9 cellular contexts compared by ENCODE assay signal in the genomic region with DNA sequence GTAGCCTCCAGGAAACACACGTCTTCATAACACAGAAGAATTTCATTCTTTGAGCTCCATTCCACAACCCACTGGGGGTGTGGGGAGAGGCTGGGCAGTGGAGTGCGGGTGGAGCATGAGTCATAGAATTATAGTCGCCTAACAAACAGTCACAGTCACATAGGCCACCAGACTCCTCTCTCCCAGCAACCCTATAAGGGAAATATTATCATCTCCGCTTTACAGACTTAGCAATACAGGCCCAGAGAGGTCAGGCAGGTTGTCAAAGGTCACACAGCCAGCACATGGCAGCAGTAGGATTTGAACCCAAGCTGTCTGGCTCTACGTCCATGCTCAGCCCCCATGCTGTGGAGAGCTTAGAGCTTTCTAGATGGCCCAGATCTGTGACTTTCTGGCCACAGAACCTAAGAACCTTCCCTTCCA. TPM values are rescaled to one million over a fixed set of nuclear protein-coding genes. Genes with fewer than 3 reads are reported as not detected.
DNase-seq lines count a peak whose midpoint lies in the region; FAIRE-seq and TF ChIP-seq lines count a peak whose summit lies in the region.
"Had no signal": no experiment of that assay in that cellular context is flagged by ENCODE, and none has a peak within 500 bp of the region (broad histone marks: within the 10 kb centered on the region; RNA-seq: fewer than 3 reads in every experiment).

No MANE protein-coding gene starts in this region.

- no peaks in the 10 kb centered on the region for H3K79me1 ChIP-seq in H1 (ENCODE audit: low read depth, low read length)

- H2BK120ac ChIP-seq in H1 (replicated peaks; ENCODE audit: low read depth, low read length): peak overlapping the region; percentile 26

- H3K23me2 ChIP-seq in H1 (ENCODE audit: low read depth, low read length): peaks cover 3% of the 10 kb centered on the region; the same call in 1 of the 2 replicates

- H3K4me1 Mint-ChIP-seq in CD8-positive, alpha-beta memory T cell: peaks cover 6 to 17% (median 12%) of the 10 kb centered on the region in 3 donors
- H3K4me1 Mint-ChIP-seq in CD4-positive, alpha-beta memory T cell: peaks cover 1 to 10% (median 8%) of the 10 kb centered on the region in 4 donors

- WGBS in H1 (ENCODE audit: extremely low coverage in 1 of 2, insufficient coverage in 1 of 2, insufficient read length in 1 of 2, insufficient replicate concordance in 2 of 2, low coverage in 1 of 2, low lambda C conversion rate in 2 of 2, missing lambda C conversion rate in 1 of 2), 2 experiments: 81% methylated on average over 5 of the region's 5 CpGs; no CpG with 5 or more reads in 1 of the 2 experiments

- H3K4me3 Mint-ChIP-seq in CD8-positive, alpha-beta memory T cell: peak overlapping the region in 1 of 7 donors; percentile 40
- no peak overlapping the region for H3K4me3 Mint-ChIP-seq in CD4-positive, alpha-beta memory T cell

- peak overlapping the region; percentile 89 for H2BK20ac ChIP-seq in H1 (ENCODE audit: low read length)

- H3K36me3 ChIP-seq in CD8-positive, alpha-beta memory T cell (ENCODE audit: insufficient read depth, low read length): no peaks in the 10 kb centered on the region
- no peaks in the 10 kb centered on the region for H3K36me3 ChIP-seq in H1 (ENCODE audit: control insufficient read depth in 2 of 4, insufficient read depth in 4 of 4, low read length in 3 of 4)
- no peaks in the 10 kb centered on the region for H3K36me3 ChIP-seq in CD4-positive, alpha-beta memory T cell (ENCODE audit: insufficient read depth, low read length)

- no peak overlapping the region for H4K8ac ChIP-seq in H1 (ENCODE audit: extremely low read depth, insufficient read depth, low read length)

- H3K18ac ChIP-seq in H1 (ENCODE audit: extremely low read depth, low read length): peak overlapping the region; percentile 72

- TF ChIP-seq CTCF in H1 (IDR thresholded peaks at IDR 0.05; ENCODE audit: control extremely low read depth in 1 of 3, insufficient read depth in 1 of 3, low read depth in 1 of 3, low read length in 3 of 3): no peak

- no peaks in the 10 kb centered on the region for H3K79me2 ChIP-seq in H1 (ENCODE audit: control insufficient read depth in 1 of 2, insufficient read depth in 2 of 2, low read length in 2 of 2)

- no peaks in the 10 kb centered on the region for H4K20me1 ChIP-seq in H1 (replicated peaks in 1 of 2; ENCODE audit: control insufficient read depth in 1 of 2, insufficient read depth in 2 of 2, low read length in 2 of 2)

- peak overlapping the region; percentile 41; the same call in 1 of the 2 replicates for H2BK5ac ChIP-seq in H1 (ENCODE audit: low read depth, low read length)

- no peak overlapping the region for H3K4me3 ChIP-seq in CD8-positive, alpha-beta memory T cell (ENCODE audit: low read length)
- no peak overlapping the region for H3K4me3 ChIP-seq in H1 (ENCODE audit: extremely low read depth in 1 of 4, insufficient read depth in 2 of 4, low read depth in 3 of 4, low read length in 4 of 4)
- no peak overlapping the region for H3K4me3 ChIP-seq in CD4-positive, alpha-beta memory T cell (ENCODE audit: low read length in 2 of 2)

- H3K27me3 Mint-ChIP-seq in CD8-positive, alpha-beta memory T cell: no peaks in the 10 kb centered on the region
- H3K27me3 Mint-ChIP-seq in CD4-positive, alpha-beta memory T cell: no peaks in the 10 kb centered on the region

- H3K36me3 Mint-ChIP-seq in CD8-positive, alpha-beta memory T cell: peaks cover 0 to 1% (median 0%) of the 10 kb centered on the region in 3 donors
- no peaks in the 10 kb centered on the region for H3K36me3 Mint-ChIP-seq in CD4-positive, alpha-beta memory T cell

- TF ChIP-seq RAD21 in H1 (IDR thresholded peaks at IDR 0.05 in 1 of 2, conservative IDR thresholded peaks at IDR 0.05 in 1 of 2; ENCODE audit: low read depth in 2 of 2, low read length in 2 of 2): no peak

- intact Hi-C loops in posterior vena cava (cut with DNase I): no loop called here
- intact Hi-C loops in CD4-positive, alpha-beta memory T cell (cut with micrococcal nuclease): no loop called here

- H2BK15ac ChIP-seq in H1 (ENCODE audit: low read length): peak overlapping the region; percentile 88

- no peak overlapping the region for H3K4me2 ChIP-seq in H1 (ENCODE audit: insufficient read depth in 1 of 2, low read depth in 2 of 2, low read length in 2 of 2)

- no peak overlapping the region for H2AFZ ChIP-seq in H1 (ENCODE audit: low read length)

- no peak overlapping the region for H3K23ac ChIP-seq in H1 (ENCODE audit: insufficient read length)

- H3K56ac ChIP-seq in H1 (replicated peaks; ENCODE audit: insufficient read length, low read depth, low read length): no peak overlapping the region

- no peaks in the 10 kb centered on the region for H3K27me3 ChIP-seq in CD8-positive, alpha-beta memory T cell (ENCODE audit: insufficient read depth, low read length, poor library complexity, severe bottlenecking)
- no peaks in the 10 kb centered on the region for H3K27me3 ChIP-seq in H1 (replicated peaks in 1 of 4; ENCODE audit: control insufficient read depth in 3 of 4, extremely low read depth in 1 of 4, insufficient read depth in 3 of 4, low read length in 3 of 4)
- no peaks in the 10 kb centered on the region for H3K27me3 ChIP-seq in CD4-positive, alpha-beta memory T cell (ENCODE audit: insufficient read depth, low read length)

- CTCF ChIA-PET in CD8-positive, alpha-beta memory T cell (lab: Charles Lee): interaction anchor here (0.9 to 2.0 kb wide), 3 partner anchors 44 to 74 kb away, joined by 3 to 4 read pairs (median 4); no protein-coding TSS in a partner anchor
- CTCF ChIA-PET in H1 (lab: Charles Lee; ENCODE audit: partially characterized antibody): interaction anchor here (0.8 to 4.2 kb wide), 10 partner anchors 11 to 647 kb away, joined by 3 to 20 read pairs (median 4); partner anchors contain the start of gene LITAF
- CTCF ChIA-PET in CD4-positive, alpha-beta memory T cell (lab: Charles Lee; ENCODE audit: partially characterized antibody): interaction anchor here (1.0 to 1.5 kb wide), 5 partner anchors 10 to 66 kb away, joined by 3 to 7 read pairs (median 3); partner anchors contain the start of gene LITAF

- POLR2A ChIA-PET in CD8-positive, alpha-beta memory T cell (lab: Charles Lee): no interaction called here
- POLR2A ChIA-PET in H1 (lab: Charles Lee; ENCODE audit: partially characterized antibody): interaction anchor here (0.9 to 4.2 kb wide), 7 partner anchors 8 to 53 kb away, joined by 3 to 24 read pairs (median 4); partner anchors contain the start of gene LITAF
- POLR2A ChIA-PET in CD4-positive, alpha-beta memory T cell (lab: Charles Lee; ENCODE audit: partially characterized antibody): interaction anchor here (0.7 to 1.6 kb wide), 4 partner anchors 10 to 45 kb away, joined by 3 to 8 read pairs (median 4); no protein-coding TSS in a partner anchor

- peaks cover 10% of the 10 kb centered on the region for H3K4me1 ChIP-seq in CD8-positive, alpha-beta memory T cell (ENCODE audit: insufficient read depth, low read length)
- peaks cover 11 to 28% (median 18%) of the 10 kb centered on the region in 4 experiments for H3K4me1 ChIP-seq in H1 (replicated peaks in 1 of 4; ENCODE audit: control insufficient read depth in 3 of 4, insufficient read depth in 4 of 4, low read length in 3 of 4)
- H3K4me1 ChIP-seq in CD4-positive, alpha-beta memory T cell (ENCODE audit: insufficient read depth, low read length): peaks cover 4% of the 10 kb centered on the region

- FAIRE-seq in H1 (lab: Jason Lieb, UNC): no peak
- FAIRE-seq: TTC549 had no signal

- H3K27ac ChIP-seq in CD8-positive, alpha-beta memory T cell (ENCODE audit: low read depth, low read length): no peak overlapping the region
- H3K27ac ChIP-seq in H1 (ENCODE audit: low read depth, low read length): 0 out of 2 replicates have a peak overlapping the region, but pooled peaks have one; percentile 5
- H3K27ac ChIP-seq in CD4-positive, alpha-beta memory T cell (ENCODE audit: low read depth, low read length): no peak overlapping the region

- 0 out of 2 replicates have a peak overlapping the region, but pooled peaks have one; percentile 44 for H2BK12ac ChIP-seq in H1 (ENCODE audit: low read depth, low read length)

- H2AK5ac ChIP-seq in H1 (ENCODE audit: low read depth, low read length): peak overlapping the region; percentile 0; the same call in 1 of the 2 replicates

- H3K27ac Mint-ChIP-seq in CD8-positive, alpha-beta memory T cell: peak overlapping the region in 6 of 8 donors; percentile 5 to 79 (median 71)
- peak overlapping the region in 3 of 7 donors; percentile 46 to 78 (median 57) for H3K27ac Mint-ChIP-seq in CD4-positive, alpha-beta memory T cell

- no peak overlapping the region for H3K9ac ChIP-seq in H1 (replicated peaks in 1 of 4; ENCODE audit: extremely low read depth in 1 of 4, low read depth in 3 of 4, low read length in 3 of 4)

- peak in 1 of 5 donors; percentile 35 for DNase-seq in CD8-positive, alpha-beta memory T cell
- peak; percentile 30 for DNase-seq in NCI-H69 (lab: John Stamatoyannopoulos, UW)
- DNase-seq in H1 (ENCODE audit: low read depth in 1 of 2, low spot score in 2 of 2): no peak
- peak; percentile 76 for DNase-seq in posterior vena cava (ENCODE audit: low spot score)
- DNase-seq in NCI-H2171 treated with DMSO at 0.1 percent for 48 hours (lab: John Stamatoyannopoulos, UW): no peak
- DNase-seq in DMS 273 treated with DMSO at 0.1 percent for 48 hours (lab: John Stamatoyannopoulos, UW): no peak
- DNase-seq in COR-L47 (lab: John Stamatoyannopoulos, UW): no peak
- no peak for DNase-seq in CD4-positive, alpha-beta memory T cell

- H3K9me3 ChIP-seq in CD8-positive, alpha-beta memory T cell (ENCODE audit: low read length): no peaks in the 10 kb centered on the region
- H3K9me3 ChIP-seq in H1 (ENCODE audit: insufficient read depth in 2 of 2, low read depth in 1 of 2, low read length in 1 of 2): no peaks in the 10 kb centered on the region
- no peaks in the 10 kb centered on the region for H3K9me3 ChIP-seq in CD4-positive, alpha-beta memory T cell (ENCODE audit: control insufficient read depth in 1 of 2, low read length in 2 of 2)

- H3K9me3 Mint-ChIP-seq in CD8-positive, alpha-beta memory T cell: no peaks in the 10 kb centered on the region
- H3K9me3 Mint-ChIP-seq in CD4-positive, alpha-beta memory T cell: no peaks in the 10 kb centered on the region

- no peak for TF ChIP-seq POLR2A in H1 (IDR thresholded peaks at IDR 0.05; ENCODE audit: control extremely low read depth in 1 of 2, low read depth in 2 of 2, low read length in 2 of 2)

- no peak overlapping the region for H4K5ac ChIP-seq in H1 (ENCODE audit: insufficient read length, low read depth, low read length)

- no peak overlapping the region for H3K4ac ChIP-seq in H1 (replicated peaks; ENCODE audit: insufficient read length, low read depth, low read length)

- H3K14ac ChIP-seq in H1 (ENCODE audit: insufficient read length): no peak overlapping the region

- H4K91ac ChIP-seq in H1 (replicated peaks; ENCODE audit: insufficient read length, low read length): peak overlapping the region; percentile 63

- no peak for TF ChIP-seq EP300 in H1 (IDR thresholded peaks at IDR 0.05; ENCODE audit: borderline replicate concordance in 1 of 2, low read depth in 2 of 2, low read length in 2 of 2)

RNA-seq across cellular contexts. Expression of gene LITAF, which starts 10.6 kb away (rescaled TPM):
- total RNA-seq in CD8-positive, alpha-beta memory T cell: 100 to 1,000 TPM; 199 to 201 TPM
- polyA plus RNA-seq in CD8-positive, alpha-beta memory T cell: 629 TPM
- 160 and 165 TPM in 2 replicates for total RNA-seq in H1 (2021; fragmentation: NEBNext Ultra II Directional; extraction: Animal tissue kit (Norgen Biotek cat#: 25700))
- polyA plus RNA-seq in H1 (2011; rRNA removed): 205 and 315 TPM in 2 replicates
- polyA plus RNA-seq in H1 (2011; cell fraction: cytosol; rRNA removed): 150 TPM
- 185 TPM for polyA plus RNA-seq in H1 (2011; cell fraction: nucleus; rRNA removed)
- 80.9 to 155 TPM (median 121 TPM) in 4 replicates for polyA plus RNA-seq in H1 (2012, experiment 1 of 2)
- polyA plus RNA-seq in H1 (2012, experiment 2 of 2): 82.5 TPM
- polyA plus RNA-seq in H1 (2013, experiment 1 of 2): 77.3 TPM
- polyA plus RNA-seq in H1 (2013, experiment 2 of 2): 80.0 TPM
- 140 and 174 TPM in 2 replicates for polyA minus RNA-seq in H1 (2011; rRNA and poly(A)+ RNA removed)
- 85.9 TPM for polyA minus RNA-seq in H1 (2011; cell fraction: cytosol; rRNA and poly(A)+ RNA removed)
- polyA minus RNA-seq in H1 (2011; cell fraction: nucleus; rRNA and poly(A)+ RNA removed): 78.8 TPM
- total RNA-seq in posterior vena cava: 10 to 100 TPM; 70.0 to 76.4 TPM
- total RNA-seq in CD4-positive, alpha-beta memory T cell: 100 to 1,000 TPM; 155 to 157 TPM
- 100 to 1,000 TPM; 343 to 496 TPM for polyA plus RNA-seq in CD4-positive, alpha-beta memory T cell

Comparison
In these comparisons a context has a peak if more than half of its experiments do, and no peak if none do; other contexts are left out.
1. DNase-seq: peak in NCI-H69 (single experiment) and posterior vena cava (single experiment); none in H1 (0 of 2), NCI-H2171 treated with DMSO at 0.1 percent for 48 hours (single experiment), DMS 273 treated with DMSO at 0.1 percent for 48 hours (single experiment), COR-L47 (single experiment) and CD4-positive, alpha-beta memory T cell (0 of 5).